Comparison of ENCODE assay signal across 14 cellular contexts in genomic region chr12:90216815-90217214, GRCh38.
A peak's percentile ranks its signal among the peaks of the same experiment; 100 is the strongest.
DNase-seq lines count a peak whose midpoint lies in the region; ATAC-seq and TF ChIP-seq lines count a peak whose summit lies in the region.
"Had no signal": no experiment of that assay in that cellular context is flagged by ENCODE, and none has a peak within 500 bp of the region (broad histone marks: within the 10 kb centered on the region; RNA-seq: fewer than 3 reads in every experiment).

No MANE protein-coding gene starts in this region.

- peak overlapping the region; percentile 3 to 66 (median 38); a peak in 18 of 22 replicates for H3K4me2 ChIP-seq in BLaER1 treated with 17β-estradiol and CSF1 and Interleukin-3, amounts not matched to agents 10 nM and 100 nM
- H3K4me2 ChIP-seq in HCT116 (ENCODE audit: low read length) = 0 out of 2 replicates have a peak overlapping the region, but pooled peaks have one; percentile 15

- H4K20me1 ChIP-seq in BLaER1 treated with 17β-estradiol and CSF1 and Interleukin-3, amounts not matched to agents 10 nM and 100 nM = no peaks in the 10 kb centered on the region
- H4K20me1 ChIP-seq in HCT116 (ENCODE audit: insufficient read depth) = no peaks in the 10 kb centered on the region

- H3K27me3 ChIP-seq in BLaER1 treated with 17β-estradiol and CSF1 and Interleukin-3, amounts not matched to agents 10 nM and 100 nM = no peaks in the 10 kb centered on the region
- H3K27me3 ChIP-seq in HCT116 (ENCODE audit: insufficient read depth, low read length) = no peaks in the 10 kb centered on the region
- H3K27me3 ChIP-seq: left lung had no signal

- DNase-seq in HCT116 (ENCODE audit: low read depth, low spot score) = no peak
- peak; percentile 95 for DNase-seq in NOMO-1 treated with DMSO at 0.1 percent for 48 hours (lab: John Stamatoyannopoulos, UW; ENCODE audit: unreplicated experiment)
- DNase-seq in fibroblast of the aortic adventitia (ENCODE audit: low read depth) = peak; percentile 45
- DNase-seq in activated effector memory CD4-positive, alpha-beta T cell treated with Interleukin-2 at 50 U/mL for 16 hours = no peak
- no peak for DNase-seq in activated CD8-positive, alpha-beta memory T cell treated with anti-CD3 and anti-CD28 coated beads for 24 hours
- DNase-seq in activated CD8-positive, alpha-beta memory T cell treated with anti-CD3 and anti-CD28 coated beads, Interleukin-2, amount 10 ng/mL, durations not matched to agents 7 days and 5 days = no peak
- DNase-seq: activated CD4-positive, alpha-beta T cell treated with anti-CD3 and anti-CD28 coated beads for 1 hour; cerebellar nuclear complex; left lung; NCI-H187 treated with DMSO at 0.1 percent for 48 hours; nucleus accumbens; stimulated activated naive CD4-positive, alpha-beta T cell had no signal

- no peaks in the 10 kb centered on the region for H3K36me3 ChIP-seq in BLaER1 treated with 17β-estradiol and CSF1 and Interleukin-3, amounts not matched to agents 10 nM and 100 nM
- H3K36me3 ChIP-seq in HCT116 (ENCODE audit: control insufficient read depth in 1 of 2, insufficient read depth in 2 of 2, low read length in 2 of 2) = no peaks in the 10 kb centered on the region
- H3K36me3 ChIP-seq: left lung had no signal

- TF ChIP-seq RAD21 in HCT116 (IDR thresholded peaks at IDR 0.05; ENCODE audit: low read depth) = no peak

- peaks cover 6 to 13% (median 9%) of the 10 kb centered on the region in 10 experiments; a peak in 19 of 20 replicates for H3K4me1 ChIP-seq in BLaER1 treated with 17β-estradiol and CSF1 and Interleukin-3, amounts not matched to agents 10 nM and 100 nM
- peaks cover 0 to 5% of the 10 kb centered on the region in 2 experiments; a peak in 2 of 4 replicates for H3K4me1 ChIP-seq in HCT116 (ENCODE audit: control insufficient read depth in 1 of 2, insufficient read depth in 2 of 2, low read length in 2 of 2)
- H3K4me1 ChIP-seq: left lung had no signal

- H3K9me2 ChIP-seq in HCT116 (ENCODE audit: insufficient read depth) = 0 out of 2 replicates have a peak, but pooled peaks cover 4% of the 10 kb centered on the region

- RAD21 ChIA-PET in HCT116 (lab: Charles Lee; ENCODE audit: low non-redundant PET in 1 of 2, low total read pairs in 2 of 2, uncharacterized antibody in 2 of 2, unreplicated experiment in 2 of 2) = no interaction called here

- H3K79me2 ChIP-seq in HCT116 (ENCODE audit: insufficient read depth, low read length) = no peaks in the 10 kb centered on the region

- peak overlapping the region in 2 of 11 experiments; percentile 39 to 64; a peak in 3 of 22 replicates for H3K9ac ChIP-seq in BLaER1 treated with 17β-estradiol and CSF1 and Interleukin-3, amounts not matched to agents 10 nM and 100 nM
- no peak overlapping the region for H3K9ac ChIP-seq in HCT116 (ENCODE audit: low read length)

- TF ChIP-seq POLR2A in HCT116 (IDR thresholded peaks at IDR 0.05; ENCODE audit: borderline replicate concordance, extremely low read depth, insufficient read depth, insufficient read length) = no peak

- H2AFZ ChIP-seq in HCT116 (ENCODE audit: low read depth, low read length, poor library complexity, severe bottlenecking) = no peak overlapping the region

- peaks cover 2% of the 10 kb centered on the region for H3K27me3 Mint-ChIP-seq in activated CD8-positive, alpha-beta memory T cell treated with anti-CD3 and anti-CD28 coated beads, Interleukin-2, amount 10 ng/mL, durations not matched to agents 7 days and 5 days

- POLR2A ChIA-PET in HCT116 (lab: Charles Lee) = no interaction called here

- peak overlapping the region in 5 of 11 experiments; percentile 17 to 81 (median 54); a peak in 9 of 22 replicates for H3K27ac ChIP-seq in BLaER1 treated with 17β-estradiol and CSF1 and Interleukin-3, amounts not matched to agents 10 nM and 100 nM
- no peak overlapping the region for H3K27ac ChIP-seq in HCT116 (ENCODE audit: low read depth, low read length)
- H3K27ac ChIP-seq: left lung had no signal

- intact Hi-C loops in HCT116 (cut with micrococcal nuclease) = no loop called here

- H3K9me3 ChIP-seq in BLaER1 treated with 17β-estradiol and CSF1 and Interleukin-3, amounts not matched to agents 10 nM and 100 nM (replicated peaks in 1 of 11) = no peaks in the 10 kb centered on the region
- no peaks in the 10 kb centered on the region for H3K9me3 ChIP-seq in HCT116 (ENCODE audit: control insufficient read depth in 1 of 2, insufficient read depth in 1 of 2, low read depth in 1 of 2, low read length in 2 of 2)
- H3K9me3 ChIP-seq: left lung had no signal

- BruUV-seq in HCT116 (replicated peaks; lab: Mats Ljungman, UMichigan) = no TSS peak

- no peak overlapping the region for H3K4me3 ChIP-seq in BLaER1 treated with 17β-estradiol and CSF1 and Interleukin-3, amounts not matched to agents 10 nM and 100 nM
- H3K4me3 ChIP-seq in HCT116 (replicated peaks in 1 of 2; ENCODE audit: low read depth in 1 of 2, low read length in 2 of 2) = no peak overlapping the region
- no peak overlapping the region for H3K4me3 ChIP-seq in fibroblast of the aortic adventitia (ENCODE audit: low read depth, low read length)
- H3K4me3 ChIP-seq: left lung had no signal

- no peak overlapping the region for H3K27ac Mint-ChIP-seq in activated CD8-positive, alpha-beta memory T cell treated with anti-CD3 and anti-CD28 coated beads, Interleukin-2, amount 10 ng/mL, durations not matched to agents 7 days and 5 days

- CTCF ChIA-PET in HCT116 (lab: Charles Lee) = no interaction called here
- CTCF ChIA-PET in activated CD8-positive, alpha-beta memory T cell treated with anti-CD3 and anti-CD28 coated beads, Interleukin-2, amount 10 ng/mL, durations not matched to agents 7 days and 5 days (lab: Charles Lee) = no interaction called here

- no peaks in the 10 kb centered on the region for H3K36me3 Mint-ChIP-seq in activated CD8-positive, alpha-beta memory T cell treated with anti-CD3 and anti-CD28 coated beads, Interleukin-2, amount 10 ng/mL, durations not matched to agents 7 days and 5 days

- no peak overlapping the region for H3K4me3 Mint-ChIP-seq in activated CD8-positive, alpha-beta memory T cell treated with anti-CD3 and anti-CD28 coated beads, Interleukin-2, amount 10 ng/mL, durations not matched to agents 7 days and 5 days

- ATAC-seq in HCT116 = no peak
- ATAC-seq in SK-N-SH treated with all-trans-retinoic acid at 6 μM for 48 hours = no peak
- ATAC-seq in activated CD8-positive, alpha-beta memory T cell treated with anti-CD3 and anti-CD28 coated beads, Interleukin-2, amount 10 ng/mL, durations not matched to agents 7 days and 5 days = no peak
- ATAC-seq: left lung had no signal

- TF ChIP-seq CTCF in HCT116 (IDR thresholded peaks at IDR 0.05 in 2 of 3, conservative IDR thresholded peaks at IDR 0.05 in 1 of 3; ENCODE audit: borderline replicate concordance in 1 of 3, insufficient read depth in 1 of 3, low read depth in 2 of 3, low read length in 2 of 3) = no peak
- TF ChIP-seq CTCF in fibroblast of the aortic adventitia (IDR thresholded peaks at IDR 0.05; ENCODE audit: insufficient read depth, low read length) = no peak

- peaks cover 3% of the 10 kb centered on the region for H3K4me1 Mint-ChIP-seq in activated CD8-positive, alpha-beta memory T cell treated with anti-CD3 and anti-CD28 coated beads, Interleukin-2, amount 10 ng/mL, durations not matched to agents 7 days and 5 days

- no peaks in the 10 kb centered on the region for H3K9me3 Mint-ChIP-seq in activated CD8-positive, alpha-beta memory T cell treated with anti-CD3 and anti-CD28 coated beads, Interleukin-2, amount 10 ng/mL, durations not matched to agents 7 days and 5 days (ENCODE audit: low read depth)

TF ChIP-seq in HCT116, 20 proteins besides CTCF, POLR2A, EP300 and RAD21 (continues in another document):
- TF ChIP-seq YY1 (IDR thresholded peaks at IDR 0.05; ENCODE audit: extremely low read depth, insufficient replicate concordance, low read depth, low read length) (no peak), EZH2phosphoT487 (IDR thresholded peaks at IDR 0.05; ENCODE audit: borderline replicate concordance) (no peak), EGR1 (IDR thresholded peaks at IDR 0.05; ENCODE audit: low read depth) (no peak), SP1 (IDR thresholded peaks at IDR 0.05; ENCODE audit: low read depth) (no peak), ZBTB33 (IDR thresholded peaks at IDR 0.05; ENCODE audit: extremely low read depth, insufficient replicate concordance, low read length) (no peak)

TF ChIP-seq in SK-N-SH treated with all-trans-retinoic acid at 6 μM for 48 hours, 23 proteins besides CTCF, POLR2A, EP300 and RAD21 (continues in another document):
- no peak for TF ChIP-seq CREB5 (CRISPR knock-in tag; IDR thresholded peaks at IDR 0.05; ENCODE audit: low read depth)
- TF ChIP-seq TSHZ2 (CRISPR knock-in tag; IDR thresholded peaks at IDR 0.05) = no peak
- TF ChIP-seq ZC3H10 (CRISPR knock-in tag; IDR thresholded peaks at IDR 0.05) = no peak

Comparison
In these comparisons a context has a peak if more than half of its experiments do, and no peak if none do; other contexts are left out.
1. DNase-seq: peak in NOMO-1 treated with DMSO at 0.1 percent for 48 hours (single experiment) and fibroblast of the aortic adventitia (single experiment); none in HCT116 (single experiment), activated effector memory CD4-positive, alpha-beta T cell treated with Interleukin-2 at 50 U/mL for 16 hours (single experiment), activated CD8-positive, alpha-beta memory T cell treated with anti-CD3 and anti-CD28 coated beads for 24 hours (single experiment) and activated CD8-positive, alpha-beta memory T cell treated with anti-CD3 and anti-CD28 coated beads, Interleukin-2, amount 10 ng/mL, durations not matched to agents 7 days and 5 days (single experiment).